ENCODE assay signal across 17 cellular contexts in genomic region chr2:33812707-33813106, GRCh38.
DNase-seq lines count a peak whose midpoint lies in the region; FAIRE-seq and TF ChIP-seq lines count a peak whose summit lies in the region.
"Had no signal": no experiment of that assay in that cellular context is flagged by ENCODE, and none has a peak within 500 bp of the region (broad histone marks: within the 10 kb centered on the region; RNA-seq: fewer than 3 reads in every experiment).

No MANE protein-coding gene starts in this region.

- DNase-seq in ACHN: peak; percentile 29
- DNase-seq in GM06990 (ENCODE audit: extremely low read depth, insufficient read length): peak; percentile 21
- peak; percentile 25 for DNase-seq in RCC 7860 (ENCODE audit: low spot score)
- peak; percentile 45 for DNase-seq in kidney glomerular epithelial cell (lab: John Stamatoyannopoulos, UW)
- no peak for DNase-seq in activated CD4-positive, CD25-positive, alpha-beta regulatory T cell treated with anti-CD3 and anti-CD28 coated beads, Interleukin-2, amount 50 U/mL, for 72 hours
- DNase-seq in ecto neural progenitor cell (ENCODE audit: low spot score): no peak
- no peak for DNase-seq in NCI-H345 (lab: John Stamatoyannopoulos, UW)
- DNase-seq: CD4-positive, alpha-beta T cell; DND-41; NCI-H1105; NCI-H187; NCI-H2171; NCI-H510A treated with DMSO at 0.1 percent for 48 hours; SIG-M5 had no signal

- H3K36me3 ChIP-seq in GM06990 (ENCODE audit: control insufficient read depth, insufficient read depth, low read length): no peaks in the 10 kb centered on the region

- in situ Hi-C loops in ACHN (cut with HindIII; ENCODE audit: low pct_ligation_motif_present, low pct_unique_long_range_greater_than_20kb, low sequenced_read_pairs): no loop called here

- H3K4me3 ChIP-seq in GM06990 (replicated peaks; ENCODE audit: low read depth, low read length): no peak overlapping the region
- H3K4me3 ChIP-seq: GM23338, K562 had no signal

- no peaks in the 10 kb centered on the region for H3K27me3 ChIP-seq in GM06990 (replicated peaks; ENCODE audit: control insufficient read depth, insufficient read depth, low read length)

- no peak for TF ChIP-seq CTCF in GM06990 (IDR thresholded peaks at IDR 0.05; ENCODE audit: insufficient read depth, low read length, poor library complexity, severe bottlenecking)

- peak; percentile 77 for FAIRE-seq in RCC 7860 (lab: Jason Lieb, UNC)
- FAIRE-seq: GM18507, K562 had no signal

Comparison
In these comparisons a context has a peak if more than half of its experiments do, and no peak if none do; other contexts are left out.
1. DNase-seq: peak in ACHN (single experiment), GM06990 (single experiment), RCC 7860 (single experiment) and kidney glomerular epithelial cell (single experiment); none in activated CD4-positive, CD25-positive, alpha-beta regulatory T cell treated with anti-CD3 and anti-CD28 coated beads, Interleukin-2, amount 50 U/mL, for 72 hours (single experiment), ecto neural progenitor cell (single experiment) and NCI-H345 (single experiment).